Comparison of ENCODE assay signal across 1 cellular context in the genomic region with DNA sequence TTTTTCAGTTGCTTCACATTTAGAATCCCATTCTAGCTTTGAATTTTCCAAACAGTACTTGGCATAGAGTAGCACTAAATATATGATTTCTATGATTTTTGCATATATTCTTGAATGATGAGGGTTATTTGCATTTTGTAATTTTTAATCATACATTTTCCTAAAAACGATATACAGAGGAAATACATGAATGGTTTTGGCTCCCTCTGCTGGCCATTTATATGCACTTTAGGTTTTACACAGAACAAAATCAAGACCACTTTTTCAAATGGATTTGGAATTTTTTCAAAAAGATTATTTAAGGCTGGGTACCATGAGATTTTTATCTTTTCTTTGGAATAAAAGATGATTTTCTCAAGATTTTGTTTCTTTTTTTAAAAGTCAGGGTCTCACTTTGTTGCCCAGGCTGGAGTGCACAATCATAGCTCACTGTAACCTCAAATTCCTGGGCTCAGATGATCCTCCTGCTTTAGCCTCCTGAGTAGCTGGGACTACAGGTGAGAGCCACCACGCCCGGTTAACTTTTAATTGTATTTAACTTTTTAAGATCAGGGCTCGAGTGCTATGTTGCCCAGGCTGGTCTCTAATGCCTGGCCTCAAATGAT.
TF ChIP-seq lines count a peak whose summit lies in the region.

No MANE protein-coding gene starts in this region.

TF ChIP-seq in WTC11, 78 proteins besides CTCF, POLR2A, EP300 and RAD21 (continued from another document):
- TF ChIP-seq, protein P1, sequence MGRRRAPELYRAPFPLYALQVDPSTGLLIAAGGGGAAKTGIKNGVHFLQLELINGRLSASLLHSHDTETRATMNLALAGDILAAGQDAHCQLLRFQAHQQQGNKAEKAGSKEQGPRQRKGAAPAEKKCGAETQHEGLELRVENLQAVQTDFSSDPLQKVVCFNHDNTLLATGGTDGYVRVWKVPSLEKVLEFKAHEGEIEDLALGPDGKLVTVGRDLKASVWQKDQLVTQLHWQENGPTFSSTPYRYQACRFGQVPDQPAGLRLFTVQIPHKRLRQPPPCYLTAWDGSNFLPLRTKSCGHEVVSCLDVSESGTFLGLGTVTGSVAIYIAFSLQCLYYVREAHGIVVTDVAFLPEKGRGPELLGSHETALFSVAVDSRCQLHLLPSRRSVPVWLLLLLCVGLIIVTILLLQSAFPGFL (CRISPR knock-in tag; IDR thresholded peaks at IDR 0.05; ENCODE audit: borderline replicate concordance) = no peak
- TF ChIP-seq, protein P2, sequence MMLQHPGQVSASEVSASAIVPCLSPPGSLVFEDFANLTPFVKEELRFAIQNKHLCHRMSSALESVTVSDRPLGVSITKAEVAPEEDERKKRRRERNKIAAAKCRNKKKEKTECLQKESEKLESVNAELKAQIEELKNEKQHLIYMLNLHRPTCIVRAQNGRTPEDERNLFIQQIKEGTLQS (CRISPR knock-in tag; conservative IDR thresholded peaks at IDR 0.05) = no peak
